ENCODE assay signal across 9 cellular contexts in genomic region chr3:43161684-43162512, GRCh38. TPM values are rescaled to one million over a fixed set of nuclear protein-coding genes. Genes with fewer than 3 reads are reported as not detected.
DNase-seq lines count a peak whose midpoint lies in the region; ATAC-seq, FAIRE-seq and TF ChIP-seq lines count a peak whose summit lies in the region.
"Had no signal": no experiment of that assay in that cellular context is flagged by ENCODE, and none has a peak within 500 bp of the region (broad histone marks: within the 10 kb centered on the region; RNA-seq: fewer than 3 reads in every experiment).

No MANE protein-coding gene starts in this region.

- intact Hi-C loops in left cardiac atrium (cut with DNase I): loop anchor here (1.0 to 10.0 kb wide), 6 partner anchors 123 to 341 kb away; partner anchors contain the start of gene SNRK (in 2 of the 2)

- DNase-seq in CD1c-positive myeloid dendritic cell (ENCODE audit: extremely low spot score): peak; percentile 40
- DNase-seq in KBM-7: peak; percentile 62
- DNase-seq in left cardiac atrium: no peak
- DNase-seq in smooth muscle cell (lab: John Stamatoyannopoulos, UW; ENCODE audit: unreplicated experiment): no peak
- no peak for DNase-seq in activated effector memory CD4-positive, alpha-beta T cell treated with Interleukin-2 at 50 U/mL for 16 hours
- no peak for DNase-seq in GM12892 (ENCODE audit: insufficient read length)
- no peak for DNase-seq in GM12891 (ENCODE audit: insufficient read length, low spot score)

- peaks cover 4% of the 10 kb centered on the region for H3K9me3 Mint-ChIP-seq in activated T-helper 17 cell treated with anti-CD3 and anti-CD28 coated beads, Interleukin-2, amount 50 U/mL, for 72 hours

- in situ Hi-C loops in KBM-7 (cut with MboI; ENCODE audit: low pct_unique_long_range_greater_than_20kb, low sequenced_read_pairs): no loop called here

- H3K9me3 ChIP-seq in smooth muscle cell (replicated peaks; ENCODE audit: low read depth): no peaks in the 10 kb centered on the region

- no peaks in the 10 kb centered on the region for H3K79me2 ChIP-seq in smooth muscle cell (ENCODE audit: low read depth)

- H2AFZ ChIP-seq in smooth muscle cell (ENCODE audit: low read depth): no peak overlapping the region

- H3K4me2 ChIP-seq in smooth muscle cell: no peak overlapping the region

- TF ChIP-seq CTCF in smooth muscle cell (IDR thresholded peaks at IDR 0.05; ENCODE audit: borderline replicate concordance, insufficient read depth, poor library complexity, severe bottlenecking): peak; percentile 31

- no peaks in the 10 kb centered on the region for H3K27me3 Mint-ChIP-seq in activated T-helper 17 cell treated with anti-CD3 and anti-CD28 coated beads, Interleukin-2, amount 50 U/mL, for 72 hours

- H3K36me3 ChIP-seq in smooth muscle cell (ENCODE audit: low read depth): no peaks in the 10 kb centered on the region

- no peaks in the 10 kb centered on the region for H3F3A ChIP-seq in smooth muscle cell (ENCODE audit: low read depth)

- peak; percentile 75 for ATAC-seq in activated T-helper 17 cell treated with anti-CD3 and anti-CD28 coated beads, Interleukin-2, amount 50 U/mL, for 72 hours (replicated peaks)
- ATAC-seq in left cardiac atrium: peak; percentile 76 to 79

- H4K20me1 ChIP-seq in smooth muscle cell (ENCODE audit: low read depth): no peaks in the 10 kb centered on the region

- H3K27ac Mint-ChIP-seq in activated T-helper 17 cell treated with anti-CD3 and anti-CD28 coated beads, Interleukin-2, amount 50 U/mL, for 72 hours: peak overlapping the region; percentile 95

- no peak overlapping the region for H3K27ac ChIP-seq in smooth muscle cell (ENCODE audit: low read depth)

- TF ChIP-seq POLR2A in GM12892 (IDR thresholded peaks at IDR 0.05; ENCODE audit: low read depth, low read length) (no peak), GM12891 (IDR thresholded peaks at IDR 0.05; ENCODE audit: low read depth, low read length) (no peak)

- no peak overlapping the region for H3K9ac ChIP-seq in smooth muscle cell (ENCODE audit: low read depth)

- no peaks in the 10 kb centered on the region for H3K4me1 ChIP-seq in smooth muscle cell (ENCODE audit: low read depth)

- H3K4me3 Mint-ChIP-seq in activated T-helper 17 cell treated with anti-CD3 and anti-CD28 coated beads, Interleukin-2, amount 50 U/mL, for 72 hours: peak overlapping the region; percentile 82

- peaks cover 11% of the 10 kb centered on the region for H3K4me1 Mint-ChIP-seq in activated T-helper 17 cell treated with anti-CD3 and anti-CD28 coated beads, Interleukin-2, amount 50 U/mL, for 72 hours

- H3K27me3 ChIP-seq in smooth muscle cell (ENCODE audit: low read depth): peaks cover 8% of the 10 kb centered on the region

- no peak overlapping the region for H3K4me3 ChIP-seq in smooth muscle cell

- FAIRE-seq in GM12892 (lab: Jason Lieb, UNC) (no peak), GM12891 (lab: Jason Lieb, UNC) (no peak)
- FAIRE-seq: frontal cortex had no signal

- no peaks in the 10 kb centered on the region for H3K36me3 Mint-ChIP-seq in activated T-helper 17 cell treated with anti-CD3 and anti-CD28 coated beads, Interleukin-2, amount 50 U/mL, for 72 hours (ENCODE audit: low read depth)

- WGBS in smooth muscle cell (ENCODE audit: low lambda C conversion rate): 61% methylated on average over 9 of the region's 9 CpGs

TF ChIP-seq in GM12891, 5 proteins besides CTCF, POLR2A, EP300 and RAD21:
- TF ChIP-seq POU2F2 (IDR thresholded peaks at IDR 0.05; ENCODE audit: low read depth, low read length): no peak
- no peak for TF ChIP-seq TAF1 (IDR thresholded peaks at IDR 0.05; ENCODE audit: low read depth, low read length)
- TF ChIP-seq PAX5 (IDR thresholded peaks at IDR 0.05; ENCODE audit: insufficient read depth, low read length, severe bottlenecking): no peak
- TF ChIP-seq POLR2AphosphoS5 (IDR thresholded peaks at IDR 0.05; ENCODE audit: low read depth, low read length): no peak
- TF ChIP-seq SPI1 (IDR thresholded peaks at IDR 0.05; ENCODE audit: low read depth, low read length): no peak

RNA-seq across cellular contexts. Expression of gene POMGNT2, which starts 56.0 kb away (rescaled TPM):
- total RNA-seq in activated T-helper 17 cell treated with anti-CD3 and anti-CD28 coated beads, Interleukin-2, amount 50 U/mL, for 72 hours: 1 to 10 TPM; 3.7 to 4.5 TPM
- total RNA-seq in left cardiac atrium (10 to 100 TPM; 16.7 to 19.2 TPM), smooth muscle cell (9.2 and 9.3 TPM in 2 replicates)
- polyA plus RNA-seq in smooth muscle cell: 14.1 and 17.9 TPM in 2 replicates
- polyA plus RNA-seq in GM12892 (2012; ENCODE audit: missing spikeins): not detected
- polyA plus RNA-seq in GM12891 (2012; ENCODE audit: low read depth, missing spikeins): 0.08 TPM

Comparison
In these comparisons a context has a peak if more than half of its experiments do, and no peak if none do; other contexts are left out.
1. DNase-seq: peak in CD1c-positive myeloid dendritic cell (single experiment) and KBM-7 (single experiment); none in left cardiac atrium (single experiment), smooth muscle cell (single experiment), activated effector memory CD4-positive, alpha-beta T cell treated with Interleukin-2 at 50 U/mL for 16 hours (single experiment), GM12892 (single experiment) and GM12891 (single experiment).